In the genomic region with DNA sequence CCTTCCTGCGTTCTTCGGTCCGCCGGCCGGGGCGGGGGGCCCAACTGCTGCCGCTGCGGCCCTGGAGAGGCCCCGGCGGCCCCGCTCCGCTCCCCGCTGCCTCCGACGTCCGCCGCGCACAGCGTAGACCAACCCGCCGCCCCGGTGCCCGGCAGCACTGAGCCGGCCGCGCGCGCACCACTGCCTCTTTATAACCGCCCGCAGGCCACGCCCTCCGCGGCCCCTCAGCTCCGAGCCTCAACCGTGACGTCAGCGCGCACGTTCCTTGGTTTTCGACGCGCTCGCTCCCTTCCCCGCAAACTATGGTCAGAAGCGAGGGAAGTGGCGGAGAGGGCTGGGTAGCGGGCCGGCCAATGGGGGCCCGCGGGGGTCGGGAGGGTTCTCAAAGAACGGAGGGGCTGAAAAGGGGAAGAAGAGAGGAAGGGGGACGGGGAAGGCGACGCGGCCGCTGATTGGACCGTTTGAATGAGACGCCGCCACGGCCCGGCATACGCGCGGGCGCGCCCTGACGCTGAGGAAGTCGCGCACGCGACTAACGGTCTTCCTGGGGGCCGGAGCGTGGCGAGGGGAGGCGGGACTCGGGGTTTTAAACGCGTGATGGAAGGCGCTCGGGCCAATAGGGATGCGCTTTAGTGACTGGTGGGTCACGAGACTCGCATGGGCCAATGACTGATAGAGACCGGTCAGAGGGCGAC, we compare ENCODE assay signal across 1 cellular context.
A peak's percentile ranks its signal among the peaks of the same experiment; 100 is the strongest.
TF ChIP-seq lines count a peak whose summit lies in the region.

UBE2S (minus strand) TSS at position 164 of the 695 bp plus-strand sequence. CDS start 199 bp downstream, outside the sequence.

TF ChIP-seq in HEK293, 187 proteins besides CTCF, POLR2A, EP300 and RAD21 (continued from another document and continues in another):
- TF ChIP-seq PRDM2 (tag by site-specific recombination; IDR thresholded peaks at IDR 0.05; ENCODE audit: borderline replicate concordance) (no peak), ZBTB7A (tag by site-specific recombination; IDR thresholded peaks at IDR 0.05; ENCODE audit: low read depth) (peak; percentile 72; the same call in 1 of the 2 replicates), ZBTB10 (tag by site-specific recombination; IDR thresholded peaks at IDR 0.05) (peak; percentile 82), ZNF548 (tag by site-specific recombination; IDR thresholded peaks at IDR 0.05) (no peak), ZNF747 (tag by site-specific recombination; IDR thresholded peaks at IDR 0.05) (no peak), SCRT1 (tag by site-specific recombination; IDR thresholded peaks at IDR 0.05; ENCODE audit: borderline replicate concordance) (no peak), ZNF398 (tag by site-specific recombination; IDR thresholded peaks at IDR 0.05) (peak; percentile 94), PRDM6 (tag by site-specific recombination; IDR thresholded peaks at IDR 0.05) (no peak), ZNF660 (tag by site-specific recombination; IDR thresholded peaks at IDR 0.05) (peak; percentile 35), ZNF394 (tag by site-specific recombination; IDR thresholded peaks at IDR 0.05; ENCODE audit: borderline replicate concordance) (0 out of 2 replicates have a peak, but pooled peaks have one; percentile 14), ZBTB44 (tag by site-specific recombination; IDR thresholded peaks at IDR 0.05) (0 out of 2 replicates have a peak, but pooled peaks have one; percentile 3), EGR2 (tag by site-specific recombination; IDR thresholded peaks at IDR 0.05; ENCODE audit: low read depth) (peak; percentile 31; the same call in 1 of the 2 replicates), ZNF140 (tag by site-specific recombination; IDR thresholded peaks at IDR 0.05) (no peak), ZNF223 (tag by site-specific recombination; IDR thresholded peaks at IDR 0.05) (no peak), OVOL3 (tag by site-specific recombination; IDR thresholded peaks at IDR 0.05) (peak; percentile 98), ZNF214 (tag by site-specific recombination; IDR thresholded peaks at IDR 0.05; ENCODE audit: borderline replicate concordance) (no peak), ZNF132 (tag by site-specific recombination; IDR thresholded peaks at IDR 0.05; ENCODE audit: borderline replicate concordance) (no peak), SETDB1 (IDR thresholded peaks at IDR 0.05; ENCODE audit: insufficient read length, low read length) (peak; percentile 83), KLF8 (tag by site-specific recombination; IDR thresholded peaks at IDR 0.05) (peak; percentile 97), ZNF768 (tag by site-specific recombination; IDR thresholded peaks at IDR 0.05) (no peak), ZNF280D (tag by site-specific recombination; IDR thresholded peaks at IDR 0.05) (no peak), ZIC2 (tag by site-specific recombination; IDR thresholded peaks at IDR 0.05) (0 out of 2 replicates have a peak, but pooled peaks have one; percentile 29), YY1 (tag by site-specific recombination; IDR thresholded peaks at IDR 0.05) (0 out of 2 replicates have a peak, but pooled peaks have one; percentile 2), ZNF175 (tag by site-specific recombination; IDR thresholded peaks at IDR 0.05) (no peak)
- TF ChIP-seq, protein P1, sequence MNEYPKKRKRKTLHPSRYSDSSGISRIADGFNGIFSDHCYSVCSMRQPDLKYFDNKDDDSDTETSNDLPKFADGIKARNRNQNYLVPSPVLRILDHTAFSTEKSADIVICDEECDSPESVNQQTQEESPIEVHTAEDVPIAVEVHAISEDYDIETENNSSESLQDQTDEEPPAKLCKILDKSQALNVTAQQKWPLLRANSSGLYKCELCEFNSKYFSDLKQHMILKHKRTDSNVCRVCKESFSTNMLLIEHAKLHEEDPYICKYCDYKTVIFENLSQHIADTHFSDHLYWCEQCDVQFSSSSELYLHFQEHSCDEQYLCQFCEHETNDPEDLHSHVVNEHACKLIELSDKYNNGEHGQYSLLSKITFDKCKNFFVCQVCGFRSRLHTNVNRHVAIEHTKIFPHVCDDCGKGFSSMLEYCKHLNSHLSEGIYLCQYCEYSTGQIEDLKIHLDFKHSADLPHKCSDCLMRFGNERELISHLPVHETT (tag by site-specific recombination; IDR thresholded peaks at IDR 0.05): peak; percentile 64; the same call in 1 of the 2 replicates
- TF ChIP-seq, protein P2, sequence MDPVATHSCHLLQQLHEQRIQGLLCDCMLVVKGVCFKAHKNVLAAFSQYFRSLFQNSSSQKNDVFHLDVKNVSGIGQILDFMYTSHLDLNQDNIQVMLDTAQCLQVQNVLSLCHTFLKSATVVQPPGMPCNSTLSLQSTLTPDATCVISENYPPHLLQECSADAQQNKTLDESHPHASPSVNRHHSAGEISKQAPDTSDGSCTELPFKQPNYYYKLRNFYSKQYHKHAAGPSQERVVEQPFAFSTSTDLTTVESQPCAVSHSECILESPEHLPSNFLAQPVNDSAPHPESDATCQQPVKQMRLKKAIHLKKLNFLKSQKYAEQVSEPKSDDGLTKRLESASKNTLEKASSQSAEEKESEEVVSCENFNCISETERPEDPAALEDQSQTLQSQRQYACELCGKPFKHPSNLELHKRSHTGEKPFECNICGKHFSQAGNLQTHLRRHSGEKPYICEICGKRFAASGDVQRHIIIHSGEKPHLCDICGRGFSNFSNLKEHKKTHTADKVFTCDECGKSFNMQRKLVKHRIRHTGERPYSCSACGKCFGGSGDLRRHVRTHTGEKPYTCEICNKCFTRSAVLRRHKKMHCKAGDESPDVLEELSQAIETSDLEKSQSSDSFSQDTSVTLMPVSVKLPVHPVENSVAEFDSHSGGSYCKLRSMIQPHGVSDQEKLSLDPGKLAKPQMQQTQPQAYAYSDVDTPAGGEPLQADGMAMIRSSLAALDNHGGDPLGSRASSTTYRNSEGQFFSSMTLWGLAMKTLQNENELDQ (tag by site-specific recombination; IDR thresholded peaks at IDR 0.05; ENCODE audit: low read depth): no peak
